8 cellular contexts compared by ENCODE assay signal in the genomic region with DNA sequence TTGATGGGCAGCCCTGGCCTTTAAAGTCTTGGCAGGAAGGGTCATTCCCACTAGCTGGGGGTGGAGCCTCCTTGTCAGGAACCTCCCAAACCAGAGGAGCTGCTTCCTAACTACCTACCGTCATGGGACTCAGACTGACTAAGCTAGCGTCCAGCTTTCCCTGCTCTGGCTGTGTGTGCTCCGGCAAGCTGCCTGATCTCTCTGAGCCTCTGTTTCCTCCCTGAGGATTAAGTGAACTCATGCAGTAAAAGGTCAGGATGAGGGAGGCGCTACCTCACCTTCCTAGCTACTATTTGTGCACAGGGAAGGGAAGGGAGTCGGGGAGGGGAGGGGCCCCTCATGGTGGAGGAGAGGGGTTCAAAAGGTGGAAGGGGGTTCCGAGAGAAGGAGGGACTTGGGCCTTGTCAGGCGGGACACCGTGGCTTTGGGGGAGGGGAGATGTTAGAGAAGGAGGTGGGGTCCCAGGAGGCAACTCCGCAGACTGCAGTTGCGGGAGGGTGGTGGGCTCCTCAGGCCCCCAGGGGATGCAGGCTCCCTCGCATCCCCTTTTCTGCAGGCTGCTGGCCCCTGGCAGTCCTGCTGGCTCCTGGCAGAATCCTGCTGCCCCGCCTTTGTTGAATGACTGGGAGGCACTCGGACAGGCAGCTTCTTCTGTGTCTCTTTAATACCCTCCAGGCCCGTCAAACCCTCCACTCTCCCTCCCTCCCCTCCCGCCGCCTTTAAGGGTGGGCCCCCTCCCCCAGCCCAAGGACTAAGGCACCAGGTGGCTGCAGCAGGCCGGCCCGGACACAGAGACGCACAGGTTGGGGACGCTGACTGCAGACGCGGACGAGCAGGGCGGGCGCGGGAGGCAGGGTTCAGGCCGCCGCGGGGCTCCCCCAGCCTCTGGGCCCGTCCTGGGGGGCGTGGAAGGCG. TPM values are rescaled to one million over a fixed set of nuclear protein-coding genes. Genes with fewer than 3 reads are reported as not detected.
DNase-seq lines count a peak whose midpoint lies in the region; ATAC-seq and TF ChIP-seq lines count a peak whose summit lies in the region.

No MANE protein-coding gene starts in this region.

- no peak overlapping the region for H3K4ac ChIP-seq in trophoblast cell (ENCODE audit: low read depth, low read length)

- no peak overlapping the region for H2BK120ac ChIP-seq in trophoblast cell (ENCODE audit: insufficient read depth, low read length, poor library complexity)

- H3K27ac ChIP-seq in SK-N-SH (ENCODE audit: low read depth in 2 of 2, low read length in 1 of 2): peak overlapping the region in 1 of 2 experiments; percentile 73; a peak in 1 of 4 replicates
- H3K27ac ChIP-seq in trophoblast cell (ENCODE audit: low read depth, low read length): no peak overlapping the region

- POLR2A ChIA-PET in SK-N-SH (lab: Yijun Ruan, JAX): interaction anchor here (1.8 kb wide), 1 partner anchor 11 kb away, joined by 6 read pairs; no protein-coding TSS in a partner anchor

- H4K91ac ChIP-seq in trophoblast cell (ENCODE audit: low read depth, low read length): no peak overlapping the region

- ATAC-seq in HG02642 (IDR thresholded peaks at IDR 0.05; ENCODE audit: poor library complexity, unreplicated experiment) (peak; percentile 6), GM18870 (IDR thresholded peaks at IDR 0.05; ENCODE audit: unreplicated experiment) (no peak)

- no peaks in the 10 kb centered on the region for H3K9me3 ChIP-seq in SK-N-SH
- H3K9me3 ChIP-seq in trophoblast cell (ENCODE audit: insufficient read depth, low read depth, low read length): no peaks in the 10 kb centered on the region

- H2BK12ac ChIP-seq in trophoblast cell (ENCODE audit: low read length): no peak overlapping the region

- no peaks in the 10 kb centered on the region for H4K20me1 ChIP-seq in SK-N-SH (ENCODE audit: insufficient read depth)

- no peak overlapping the region for H3K18ac ChIP-seq in trophoblast cell (ENCODE audit: low read length)

- peak overlapping the region; percentile 94 for H3K4me2 ChIP-seq in SK-N-SH
- peak overlapping the region; percentile 87 for H3K4me2 ChIP-seq in trophoblast cell (ENCODE audit: low read length)

- H3K14ac ChIP-seq in trophoblast cell (ENCODE audit: low read length): peak overlapping the region; percentile 24

- CTCF ChIA-PET in SK-N-SH (lab: Yijun Ruan, JAX): interaction anchor here (0.5 to 4.9 kb wide), 7 partner anchors 9 to 171 kb away, joined by 3 to 18 read pairs (median 9); partner anchors contain the start of genes DUSP15, PDRG1 and TTLL9

- peak overlapping the region; percentile 57; the same call in 1 of the 2 replicates for H3K9ac ChIP-seq in SK-N-SH
- H3K9ac ChIP-seq in trophoblast cell (ENCODE audit: low read length): no peak overlapping the region

- no peak overlapping the region for H4K12ac ChIP-seq in trophoblast cell (ENCODE audit: low read depth, low read length)

- H3K36me3 ChIP-seq in SK-N-SH (replicated peaks in 1 of 2; ENCODE audit: control insufficient read depth in 1 of 2, insufficient read depth in 2 of 2, low read length in 1 of 2) (no peaks in the 10 kb centered on the region), trophoblast cell (ENCODE audit: control insufficient read depth in 1 of 2, insufficient read depth in 2 of 2, low read length in 2 of 2) (no peaks in the 10 kb centered on the region)

- H2BK5ac ChIP-seq in trophoblast cell (ENCODE audit: low read depth, low read length, poor library complexity): no peak overlapping the region

- peak overlapping the region; percentile 62 to 63 for H3K4me3 ChIP-seq in SK-N-SH (ENCODE audit: low read depth in 2 of 2, low read length in 1 of 2)
- peak overlapping the region; percentile 62 for H3K4me3 ChIP-seq in fibroblast of villous mesenchyme (ENCODE audit: low read depth, low read length)
- H3K4me3 ChIP-seq in trophoblast cell (ENCODE audit: low read depth, low read length): peak overlapping the region; percentile 62

- peak overlapping the region; percentile 80; the same call in 1 of the 2 replicates for H2AFZ ChIP-seq in SK-N-SH (ENCODE audit: low read depth)
- H2AFZ ChIP-seq in trophoblast cell (ENCODE audit: insufficient read depth, low read length, poor library complexity): peak overlapping the region; percentile 59

- H3K79me1 ChIP-seq in trophoblast cell (ENCODE audit: low read length): no peaks in the 10 kb centered on the region

- no peak for TF ChIP-seq RAD21 in SK-N-SH (IDR thresholded peaks at IDR 0.05; ENCODE audit: low read length)

- WGBS in SK-N-SH (ENCODE audit: low lambda C conversion rate): 40% methylated on average over 15 of the region's 32 CpGs
- WGBS in trophoblast cell (ENCODE audit: extremely low coverage, insufficient coverage, insufficient read length): no CpG with 5 or more reads among the region's 32 CpGs

- no peaks in the 10 kb centered on the region for H3F3A ChIP-seq in SK-N-SH (replicated peaks; ENCODE audit: insufficient read depth)

- TF ChIP-seq CTCF in SK-N-SH (IDR thresholded peaks at IDR 0.05) (no peak), fibroblast of villous mesenchyme (IDR thresholded peaks at IDR 0.05; ENCODE audit: insufficient read depth, low read depth, low read length) (no peak)

- TF ChIP-seq EP300 in SK-N-SH (IDR thresholded peaks at IDR 0.05; ENCODE audit: borderline replicate concordance in 1 of 2, low read depth in 1 of 2, low read length in 1 of 2): no peak

- no peak overlapping the region for H3K23ac ChIP-seq in trophoblast cell (ENCODE audit: low read length)

- no peak overlapping the region for H2AK5ac ChIP-seq in trophoblast cell (ENCODE audit: low read length)

- H3K9me2 ChIP-seq in SK-N-SH: no peaks in the 10 kb centered on the region

- H3K79me2 ChIP-seq in SK-N-SH (ENCODE audit: insufficient read depth) (no peaks in the 10 kb centered on the region), trophoblast cell (ENCODE audit: control insufficient read depth, insufficient read depth, low read length, poor library complexity) (no peaks in the 10 kb centered on the region)

- peak; percentile 68 for DNase-seq in D341Med (ENCODE audit: low spot score)
- no peak for DNase-seq in SK-N-SH
- peak; percentile 32 for DNase-seq in fibroblast of villous mesenchyme (ENCODE audit: low read depth)
- DNase-seq in trophoblast cell: peak; percentile 77 to 86
- no peak for DNase-seq in stimulated activated naive CD4-positive, alpha-beta T cell (lab: John Stamatoyannopoulos, UW)
- DNase-seq in GM19240 (ENCODE audit: insufficient read length, low spot score): no peak

- H3K4me1 ChIP-seq in SK-N-SH (ENCODE audit: control insufficient read depth in 1 of 2, insufficient read depth in 2 of 2, low read depth in 1 of 2, low read length in 1 of 2): peaks cover 0 to 21% of the 10 kb centered on the region in 2 experiments; a peak in 2 of 4 replicates
- peaks cover 12 to 14% of the 10 kb centered on the region in 2 experiments for H3K4me1 ChIP-seq in trophoblast cell (ENCODE audit: control insufficient read depth in 1 of 2, insufficient read depth in 2 of 2, low read length in 2 of 2)

- H3K27me3 ChIP-seq in SK-N-SH (ENCODE audit: insufficient read depth) (peaks cover 7% of the 10 kb centered on the region; the same call in 1 of the 2 replicates), trophoblast cell (ENCODE audit: insufficient read depth, low read length) (no peaks in the 10 kb centered on the region)

- peak overlapping the region; percentile 52 for H4K8ac ChIP-seq in trophoblast cell (ENCODE audit: low read depth, low read length)

TF ChIP-seq in SK-N-SH, 30 proteins besides CTCF, POLR2A, EP300 and RAD21 (continues in another document):
- no peak for TF ChIP-seq ELF1 (IDR thresholded peaks at IDR 0.05)
- no peak for TF ChIP-seq GABPA (IDR thresholded peaks at IDR 0.05; ENCODE audit: low read depth)
- no peak for TF ChIP-seq EZH2phosphoT487 (IDR thresholded peaks at IDR 0.05; ENCODE audit: borderline replicate concordance, low read depth)
- TF ChIP-seq FOSL2 (IDR thresholded peaks at IDR 0.05; ENCODE audit: borderline replicate concordance, low read depth): no peak
- TF ChIP-seq CHD2 (IDR thresholded peaks at IDR 0.05; ENCODE audit: low read length, partially characterized antibody): no peak
- TF ChIP-seq USF2 (IDR thresholded peaks at IDR 0.05; ENCODE audit: borderline replicate concordance, low read depth, low read length): no peak

RNA-seq across cellular contexts. Expression of gene DUSP15, which starts 9.6 kb away (rescaled TPM):
- 4.3 and 5.4 TPM in 2 replicates for polyA plus RNA-seq in SK-N-SH (2012; rRNA removed)
- polyA plus RNA-seq in SK-N-SH (2012; cell fraction: cytosol; rRNA removed): 2.6 and 4.9 TPM in 2 replicates
- polyA plus RNA-seq in SK-N-SH (2012; cell fraction: nucleus; rRNA removed): 11.5 and 13.8 TPM in 2 replicates
- 0.32 TPM in 1 of 2 replicates, not detected in the other for total RNA-seq in fibroblast of villous mesenchyme
- polyA plus RNA-seq in trophoblast cell (2013): 0.24 and 0.41 TPM in 2 replicates

RNA-seq across cellular contexts. Expression of gene TTLL9, which starts 9.7 kb away (rescaled TPM):
- polyA plus RNA-seq in SK-N-SH (2012; rRNA removed): 0.23 and 0.32 TPM in 2 replicates
- polyA plus RNA-seq in SK-N-SH (2012; cell fraction: cytosol; rRNA removed): 0.24 and 0.30 TPM in 2 replicates
- polyA plus RNA-seq in SK-N-SH (2012; cell fraction: nucleus; rRNA removed): 1.2 and 1.8 TPM in 2 replicates
- not detected in 2 replicates for total RNA-seq in fibroblast of villous mesenchyme
- 0.03 and 0.07 TPM in 2 replicates for polyA plus RNA-seq in trophoblast cell (2013)

RNA-seq across cellular contexts. Expression of gene FOXS1, which starts 15.3 kb away (rescaled TPM):
- polyA plus RNA-seq in SK-N-SH (2012; rRNA removed): 0.73 and 0.99 TPM in 2 replicates
- polyA plus RNA-seq in SK-N-SH (2012; cell fraction: cytosol; rRNA removed): 0.48 and 0.83 TPM in 2 replicates
- polyA plus RNA-seq in SK-N-SH (2012; cell fraction: nucleus; rRNA removed): 0.58 and 0.85 TPM in 2 replicates
- 1.7 and 2.9 TPM in 2 replicates for total RNA-seq in fibroblast of villous mesenchyme
- 0.57 and 0.71 TPM in 2 replicates for polyA plus RNA-seq in trophoblast cell (2013)

RNA-seq across cellular contexts. Expression of gene MYLK2, which starts 41.5 kb away (rescaled TPM):
- polyA plus RNA-seq in SK-N-SH (2012; rRNA removed): 0.21 and 0.31 TPM in 2 replicates
- polyA plus RNA-seq in SK-N-SH (2012; cell fraction: cytosol; rRNA removed): 0.09 and 0.18 TPM in 2 replicates
- 1.0 and 1.3 TPM in 2 replicates for polyA plus RNA-seq in SK-N-SH (2012; cell fraction: nucleus; rRNA removed)
- total RNA-seq in fibroblast of villous mesenchyme: under 0.01 and 0.32 TPM in 2 replicates
- polyA plus RNA-seq in trophoblast cell (2013): 0.12 and 0.19 TPM in 2 replicates

Comparison
In these comparisons a context has a peak if more than half of its experiments do, and no peak if none do; other contexts are left out.
1. DNase-seq: peak in D341Med (single experiment), fibroblast of villous mesenchyme (single experiment) and trophoblast cell (2 of 2); none in SK-N-SH (single experiment), stimulated activated naive CD4-positive, alpha-beta T cell (0 of 6) and GM19240 (single experiment).
2. Peak in every context shown above with its lines, with median percentiles within 50 percentile points of each other: H3K4me3 ChIP-seq.